In genomic region chr15:58684751-58685150, GRCh38 we compare ENCODE assay signal across 15 cellular contexts.
"Had no signal": no experiment of that assay in that cellular context is flagged by ENCODE, and none has a peak within 500 bp of the region (broad histone marks: within the 10 kb centered on the region; RNA-seq: fewer than 3 reads in every experiment).

No MANE protein-coding gene starts in this region.

- H3K36me3 ChIP-seq: ascending aorta, ovary, vagina had no signal

- H3K4me3 ChIP-seq: ascending aorta, esophagus muscularis mucosa, lung, ovary, tibial artery, vagina had no signal

- H3K9me3 ChIP-seq: ascending aorta, esophagus muscularis mucosa, ovary, tibial artery, vagina had no signal

- H3K9me3 Mint-ChIP-seq: activated naive CD4-positive, alpha-beta T cell treated with anti-CD3 and anti-CD28 coated beads for 36 hours; activated naive CD8-positive, alpha-beta T cell treated with anti-CD3 and anti-CD28 coated beads, Interleukin-2, amount 50 U/mL, for 24 hours; activated T-helper 2 cell treated with anti-CD3 and anti-CD28 coated beads, Interferon-gamma antibody, Interleukin-2, Interleukin-4, amounts not matched to agents 10 μg/mL and 5 μg/mL and 100 μg/mL, durations not matched to agents 14 hours and 24 hours and 36 hours had no signal

- DNase-seq: activated CD4-positive, alpha-beta T cell treated with anti-CD3 and anti-CD28 coated beads, Interleukin-2, amount 50 U/mL, for 48 hours; activated naive CD4-positive, alpha-beta T cell treated with anti-CD3 and anti-CD28 coated beads for 36 hours; activated naive CD8-positive, alpha-beta T cell treated with anti-CD3 and anti-CD28 coated beads, Interleukin-2, amount 50 U/mL, for 24 hours; foreskin keratinocyte; midbrain; ovary; stimulated activated naive CD4-positive, alpha-beta T cell; T1000; tibial artery had no signal

- H3K27me3 Mint-ChIP-seq: activated naive CD8-positive, alpha-beta T cell treated with anti-CD3 and anti-CD28 coated beads, Interleukin-2, amount 50 U/mL, for 24 hours had no signal

- H3K4me3 Mint-ChIP-seq: activated naive CD4-positive, alpha-beta T cell treated with anti-CD3 and anti-CD28 coated beads for 36 hours; activated naive CD8-positive, alpha-beta T cell treated with anti-CD3 and anti-CD28 coated beads, Interleukin-2, amount 50 U/mL, for 24 hours had no signal

- FAIRE-seq: colon had no signal

- H3K27me3 ChIP-seq: ascending aorta, esophagus muscularis mucosa, foreskin keratinocyte, ovary, tibial artery, vagina had no signal

- ATAC-seq: activated naive CD8-positive, alpha-beta T cell treated with anti-CD3 and anti-CD28 coated beads, Interleukin-2, amount 50 U/mL, for 24 hours; foreskin keratinocyte had no signal

- H3K27ac Mint-ChIP-seq: activated naive CD4-positive, alpha-beta T cell treated with anti-CD3 and anti-CD28 coated beads for 36 hours; activated naive CD8-positive, alpha-beta T cell treated with anti-CD3 and anti-CD28 coated beads, Interleukin-2, amount 50 U/mL, for 24 hours; activated T-helper 2 cell treated with anti-CD3 and anti-CD28 coated beads, Interferon-gamma antibody, Interleukin-2, Interleukin-4, amounts not matched to agents 10 μg/mL and 5 μg/mL and 100 μg/mL, durations not matched to agents 14 hours and 24 hours and 36 hours had no signal

- H3K4me1 ChIP-seq: ascending aorta, foreskin keratinocyte had no signal

- H3K27ac ChIP-seq: ascending aorta, esophagus muscularis mucosa, foreskin keratinocyte, ovary, tibial artery, vagina had no signal
